Comparison of ENCODE assay signal across 12 cellular contexts in genomic region chr13:66635526-66635925, GRCh38.
DNase-seq lines count a peak whose midpoint lies in the region; ATAC-seq, FAIRE-seq and TF ChIP-seq lines count a peak whose summit lies in the region.
"Had no signal": no experiment of that assay in that cellular context is flagged by ENCODE, and none has a peak within 500 bp of the region (broad histone marks: within the 10 kb centered on the region; RNA-seq: fewer than 3 reads in every experiment).

No MANE protein-coding gene starts in this region.

- no peak overlapping the region for H2AFZ ChIP-seq in osteoblast (ENCODE audit: low read length)

- no peaks in the 10 kb centered on the region for H3K36me3 ChIP-seq in osteoblast (ENCODE audit: insufficient read depth, low read length)
- no peaks in the 10 kb centered on the region for H3K36me3 ChIP-seq in left lung
- H3K36me3 ChIP-seq: Peyer's patch, WERI-Rb-1 had no signal

- no peaks in the 10 kb centered on the region for H4K20me1 ChIP-seq in osteoblast (ENCODE audit: insufficient read depth, low read length)

- no peaks in the 10 kb centered on the region for H3K9me3 ChIP-seq in osteoblast (ENCODE audit: low read depth, low read length)
- H3K9me3 ChIP-seq in left lung, result no peaks in the 10 kb centered on the region
- H3K9me3 ChIP-seq: Peyer's patch had no signal

- no peak for ATAC-seq in left lung
- ATAC-seq in HG03439 (IDR thresholded peaks at IDR 0.05; ENCODE audit: unreplicated experiment), result no peak
- ATAC-seq: stimulated activated naive CD8-positive, alpha-beta T cell treated with anti-CD3 and anti-CD28 coated beads, Interleukin-15, Interleukin-2, amounts not matched to agents 100 U/mL and 50 U/mL, for 24 hours had no signal

- H3K4me2 ChIP-seq in osteoblast (ENCODE audit: insufficient read depth, low read length), result peak overlapping the region; percentile 35

- DNase-seq in GM03348 (ENCODE audit: low spot score), result peak; percentile 47
- DNase-seq in NCI-H226, result peak; percentile 82
- DNase-seq in dermis blood vessel endothelial cell, result peak; percentile 91
- peak; percentile 43 for DNase-seq in osteoblast (ENCODE audit: insufficient read length, low spot score, missing footprints)
- no peak for DNase-seq in left lung
- DNase-seq in GM12892 (ENCODE audit: insufficient read length), result no peak
- no peak for DNase-seq in mucosa of gallbladder (ENCODE audit: low spot score)
- DNase-seq: NCI-H2107; Peyer's patch; stimulated activated naive CD8-positive, alpha-beta T cell treated with anti-CD3 and anti-CD28 coated beads, Interleukin-15, Interleukin-2, amounts not matched to agents 100 U/mL and 50 U/mL, for 24 hours; WERI-Rb-1 had no signal

- no peaks in the 10 kb centered on the region for H3K79me2 ChIP-seq in osteoblast (ENCODE audit: insufficient read depth, low read length)

- H3K27me3 ChIP-seq in osteoblast (ENCODE audit: insufficient read depth, low read length), result no peaks in the 10 kb centered on the region
- no peaks in the 10 kb centered on the region for H3K27me3 ChIP-seq in left lung
- H3K27me3 ChIP-seq: Peyer's patch had no signal

- TF ChIP-seq POLR2A in GM12892 (IDR thresholded peaks at IDR 0.05; ENCODE audit: low read depth, low read length), result no peak

- FAIRE-seq in GM12892 (lab: Jason Lieb, UNC), result no peak

- H3K27ac ChIP-seq in osteoblast (ENCODE audit: low read depth, low read length) (no peak overlapping the region), left lung (no peak overlapping the region)
- H3K27ac ChIP-seq: Peyer's patch, WERI-Rb-1 had no signal

- intact Hi-C loops in left lung (cut with DNase I), result no loop called here

- H3K4me1 ChIP-seq in osteoblast (ENCODE audit: insufficient read depth, low read length) (peaks cover 13% of the 10 kb centered on the region), left lung (no peaks in the 10 kb centered on the region)
- H3K4me1 ChIP-seq: Peyer's patch had no signal

- TF ChIP-seq CTCF in osteoblast (IDR thresholded peaks at IDR 0.05; ENCODE audit: extremely low read depth, low read depth, low read length) (no peak), left lung (IDR thresholded peaks at IDR 0.05) (no peak)

- H3K4me3 ChIP-seq in osteoblast (ENCODE audit: insufficient read depth, low read length) (no peak overlapping the region), left lung (no peak overlapping the region)
- H3K4me3 ChIP-seq: Peyer's patch had no signal

Comparison
In these comparisons a context has a peak if more than half of its experiments do, and no peak if none do; other contexts are left out.
1. DNase-seq: peak in GM03348 (single experiment), NCI-H226 (single experiment), dermis blood vessel endothelial cell (single experiment) and osteoblast (single experiment); none in left lung (0 of 2), GM12892 (single experiment) and mucosa of gallbladder (single experiment).